Comparison of ENCODE assay signal across 16 cellular contexts in genomic region chr10:98659951-98660350, GRCh38.
A peak's percentile ranks its signal among the peaks of the same experiment; 100 is the strongest.
DNase-seq lines count a peak whose midpoint lies in the region; ATAC-seq and TF ChIP-seq lines count a peak whose summit lies in the region.
"Had no signal": no experiment of that assay in that cellular context is flagged by ENCODE, and none has a peak within 500 bp of the region (broad histone marks: within the 10 kb centered on the region; RNA-seq: fewer than 3 reads in every experiment).

No MANE protein-coding gene starts in this region.

- DNase-seq in COLO829 (ENCODE audit: low spot score) (peak; percentile 56), caudate nucleus (lab: John Stamatoyannopoulos, UW) (no peak), foreskin melanocyte (peak; percentile 96), sciatic nerve (ENCODE audit: low spot score) (no peak), SW480 (ENCODE audit: low spot score) (no peak), EL (no peak), omental fat pad (ENCODE audit: low spot score) (no peak)
- DNase-seq: AML-193; CD4-positive, alpha-beta T cell; DMS79 treated with DMSO at 0.1 percent for 48 hours; IMR-90 had no signal

- no peak for TF ChIP-seq CTCF in omental fat pad (IDR thresholded peaks at IDR 0.05)

- peak overlapping the region; percentile 1 for H3K27ac ChIP-seq in caudate nucleus (ENCODE audit: low read depth, low read length)
- H3K27ac ChIP-seq: 22Rv1, A549, C4-2B had no signal

- intact Hi-C loops in sciatic nerve (cut with DNase I) = no loop called here

- ATAC-seq in sciatic nerve (peak; percentile 44), HG03280 (IDR thresholded peaks at IDR 0.05; ENCODE audit: unreplicated experiment) (no peak), omental fat pad (ENCODE audit: low FRiP score) (no peak)
- ATAC-seq: A549, GM12878 had no signal

Comparison
In these comparisons a context has a peak if more than half of its experiments do, and no peak if none do; other contexts are left out.
1. DNase-seq: peak in COLO829 (single experiment) and foreskin melanocyte (single experiment); none in caudate nucleus (0 of 61), sciatic nerve (single experiment), SW480 (single experiment), EL (single experiment) and omental fat pad (single experiment).